32 cellular contexts compared by ENCODE assay signal in genomic region chr14:24347140-24347539, GRCh38. TPM values are rescaled to one million over a fixed set of nuclear protein-coding genes. Genes with fewer than 3 reads are reported as not detected.
"Had no signal": no experiment of that assay in that cellular context is flagged by ENCODE, and none has a peak within 500 bp of the region (broad histone marks: within the 10 kb centered on the region; RNA-seq: fewer than 3 reads in every experiment).

No MANE protein-coding gene starts in this region.

- H3K36me3 Mint-ChIP-seq: activated naive CD8-positive, alpha-beta T cell treated with anti-CD3 and anti-CD28 coated beads for 36 hours had no signal

- ATAC-seq: activated T-cell treated with anti-CD3 and anti-CD28 coated beads, Interleukin-2, amount 50 U/mL, for 72 hours; activated T-helper 17 cell treated with anti-CD3 and anti-CD28 coated beads, Interleukin-2, amount 50 U/mL, for 72 hours had no signal

- H3K4me1 Mint-ChIP-seq: activated CD4-positive, alpha-beta memory T cell treated with anti-CD3 and anti-CD28 coated beads, Interleukin-2, amount 10 ng/mL, durations not matched to agents 7 days and 5 days; activated naive CD8-positive, alpha-beta T cell treated with anti-CD3 and anti-CD28 coated beads for 36 hours; activated T-helper 17 cell treated with anti-CD3 and anti-CD28 coated beads, Interleukin-2, amount 50 U/mL, for 72 hours had no signal

- H3K4me2 ChIP-seq: KMS-11, PC-9 had no signal

- H3K27ac Mint-ChIP-seq: activated CD4-positive, alpha-beta memory T cell treated with anti-CD3 and anti-CD28 coated beads, Interleukin-2, amount 10 ng/mL, durations not matched to agents 7 days and 5 days; activated naive CD8-positive, alpha-beta T cell treated with anti-CD3 and anti-CD28 coated beads for 36 hours; activated T-cell treated with anti-CD3 and anti-CD28 coated beads, Interleukin-2, amount 50 U/mL, for 72 hours; activated T-helper 17 cell treated with anti-CD3 and anti-CD28 coated beads, Interleukin-2, amount 50 U/mL, for 72 hours had no signal

- H2AFZ ChIP-seq: PC-9 had no signal

- H3K4me3 Mint-ChIP-seq: activated CD4-positive, alpha-beta memory T cell treated with anti-CD3 and anti-CD28 coated beads, Interleukin-2, amount 10 ng/mL, durations not matched to agents 7 days and 5 days; activated naive CD8-positive, alpha-beta T cell treated with anti-CD3 and anti-CD28 coated beads for 36 hours; activated T-cell treated with anti-CD3 and anti-CD28 coated beads, Interleukin-2, amount 50 U/mL, for 72 hours; activated T-helper 17 cell treated with anti-CD3 and anti-CD28 coated beads, Interleukin-2, amount 50 U/mL, for 72 hours had no signal

- FAIRE-seq: RCC 7860 had no signal

- H3K9ac ChIP-seq: KMS-11 had no signal

- DNase-seq: activated CD4-positive, alpha-beta memory T cell treated with anti-CD3 and anti-CD28 coated beads, Interleukin-2, amount 10 ng/mL, durations not matched to agents 7 days and 5 days; activated CD4-positive, alpha-beta T cell treated with anti-CD3 and anti-CD28 coated beads for 1 hour; activated CD4-positive, alpha-beta T cell treated with anti-CD3 and anti-CD28 coated beads for 48 hours; activated CD4-positive, CD25-positive, alpha-beta regulatory T cell; activated effector memory CD4-positive, alpha-beta T cell treated with anti-CD3 and anti-CD28 coated beads, Interleukin-2, amount 50 U/mL, for 16 hours; activated naive CD4-positive, alpha-beta T cell; activated naive CD4-positive, alpha-beta T cell treated with anti-CD3 and anti-CD28 coated beads, Interleukin-2, amount 50 U/mL, for 16 hours; activated naive CD8-positive, alpha-beta T cell treated with anti-CD3 and anti-CD28 coated beads for 36 hours; activated T-cell treated with anti-CD3 and anti-CD28 coated beads, Interleukin-2, amount 50 U/mL, for 1 hour; activated T-cell treated with anti-CD3 and anti-CD28 coated beads, Interleukin-2, amount 50 U/mL, for 72 hours; amniotic stem cell; aorta; brain microvascular endothelial cell; MM.1S; MV-4-11; NCI-H1092; NCI-H1436 treated with DMSO at 0.1 percent for 48 hours; NCI-H1694 treated with DMSO at 0.1 percent for 48 hours; NCI-H2029; NCI-H345; NCI-H524 treated with DMSO at 0.1 percent for 48 hours; PC-9; Right ventricle myocardium superior; T1000; WERI-Rb-1 had no signal

- H3K36me3 ChIP-seq: brain microvascular endothelial cell, WERI-Rb-1 had no signal

- H3K27ac ChIP-seq: brain microvascular endothelial cell, KMS-11, PC-9, RWPE1, WERI-Rb-1 had no signal

- H3K4me3 ChIP-seq: PC-9 had no signal

- H3K9me3 Mint-ChIP-seq: activated CD4-positive, alpha-beta memory T cell treated with anti-CD3 and anti-CD28 coated beads, Interleukin-2, amount 10 ng/mL, durations not matched to agents 7 days and 5 days; activated naive CD8-positive, alpha-beta T cell treated with anti-CD3 and anti-CD28 coated beads for 36 hours; activated T-cell treated with anti-CD3 and anti-CD28 coated beads, Interleukin-2, amount 50 U/mL, for 72 hours; activated T-helper 17 cell treated with anti-CD3 and anti-CD28 coated beads, Interleukin-2, amount 50 U/mL, for 72 hours had no signal

RNA-seq across cellular contexts. Expression of gene RIPK3, which starts 7.3 kb away (rescaled TPM):
- total RNA-seq: LHCN-M2, NCI-H460 had no signal

RNA-seq across cellular contexts. Expression of gene NFATC4, which starts 20.8 kb away (rescaled TPM):
- total RNA-seq: activated CD4-positive, alpha-beta memory T cell treated with anti-CD3 and anti-CD28 coated beads, Interleukin-2, amount 10 ng/mL, durations not matched to agents 7 days and 5 days; T-helper 1 cell treated with Interleukin-12 subunit alpha and Interleukin-12 subunit beta and Interleukin-4 antibody, amounts not matched to agents 30 ng/mL and 1 ng/mL, for 36 hours had no signal
